ENCODE assay signal across 1 cellular context in the genomic region with DNA sequence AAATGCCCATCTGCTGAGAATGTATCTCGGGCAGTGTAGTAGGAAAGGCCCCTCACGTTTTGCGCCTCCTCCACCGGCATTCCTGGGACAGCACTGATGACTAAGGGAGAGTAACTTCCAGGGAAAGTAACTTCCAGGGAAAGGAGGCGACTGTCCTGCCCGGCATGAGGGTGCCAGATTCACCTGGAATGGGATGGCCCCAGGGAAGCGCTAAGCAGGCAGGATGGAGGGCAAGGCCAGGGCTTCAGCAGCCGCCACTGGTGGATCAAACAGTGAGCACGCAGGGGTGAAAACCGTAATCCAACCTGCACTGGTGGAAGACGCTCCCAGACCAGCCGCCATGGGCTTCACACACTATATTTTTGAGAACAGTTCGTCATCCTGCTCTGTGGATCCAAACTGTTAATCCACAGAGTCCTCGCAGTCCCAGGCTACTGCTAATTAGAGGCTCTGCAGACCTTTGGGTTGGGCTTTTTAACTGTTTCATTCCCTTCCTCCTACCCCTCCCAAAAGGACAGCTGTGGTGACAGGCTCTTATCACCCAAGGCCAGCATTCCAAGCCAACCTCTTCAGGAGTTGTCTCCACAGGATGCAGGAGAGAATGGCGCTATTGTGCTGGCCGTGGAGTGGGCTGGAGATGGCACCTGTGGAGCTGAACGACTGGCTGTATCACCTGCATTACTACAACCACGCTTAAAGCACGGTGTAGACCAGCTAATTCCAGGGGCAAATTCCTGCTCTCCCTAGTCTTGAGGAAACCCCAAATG.
TF ChIP-seq lines count a peak whose summit lies in the region.

No MANE protein-coding gene starts in this region.

TF ChIP-seq in HepG2, 621 proteins besides CTCF, POLR2A, EP300 and RAD21 (continued from another document):
- TF ChIP-seq GMEB1 (CRISPR knock-in tag; IDR thresholded peaks at IDR 0.05; ENCODE audit: borderline replicate concordance) (no peak), ZFP90 (CRISPR knock-in tag; IDR thresholded peaks at IDR 0.05; ENCODE audit: borderline replicate concordance) (no peak), ZNF766 (CRISPR knock-in tag; IDR thresholded peaks at IDR 0.05; ENCODE audit: borderline replicate concordance) (no peak), SP140L (CRISPR knock-in tag; IDR thresholded peaks at IDR 0.05; ENCODE audit: borderline replicate concordance) (no peak), ZNF891 (CRISPR knock-in tag; IDR thresholded peaks at IDR 0.05) (no peak), ZNF773 (CRISPR knock-in tag; IDR thresholded peaks at IDR 0.05; ENCODE audit: borderline replicate concordance) (no peak), ZNF614 (CRISPR knock-in tag; IDR thresholded peaks at IDR 0.05; ENCODE audit: borderline replicate concordance) (no peak), ATF7 (IDR thresholded peaks at IDR 0.05) (no peak), ATF7 (CRISPR knock-in tag; IDR thresholded peaks at IDR 0.05) (no peak), ZNF703 (CRISPR knock-in tag; IDR thresholded peaks at IDR 0.05; ENCODE audit: borderline replicate concordance) (no peak), WIZ (CRISPR knock-in tag; IDR thresholded peaks at IDR 0.05) (no peak), CREB1 (IDR thresholded peaks at IDR 0.05) (no peak), CREB1 (CRISPR knock-in tag; IDR thresholded peaks at IDR 0.05) (no peak), RERE (CRISPR knock-in tag; IDR thresholded peaks at IDR 0.05; ENCODE audit: low read depth) (no peak), ZZZ3 (CRISPR knock-in tag; IDR thresholded peaks at IDR 0.05; ENCODE audit: borderline replicate concordance) (no peak), PAX8 (CRISPR knock-in tag; IDR thresholded peaks at IDR 0.05; ENCODE audit: borderline replicate concordance) (no peak), ZNF713 (CRISPR knock-in tag; IDR thresholded peaks at IDR 0.05) (no peak)
- TF ChIP-seq, protein P1, sequence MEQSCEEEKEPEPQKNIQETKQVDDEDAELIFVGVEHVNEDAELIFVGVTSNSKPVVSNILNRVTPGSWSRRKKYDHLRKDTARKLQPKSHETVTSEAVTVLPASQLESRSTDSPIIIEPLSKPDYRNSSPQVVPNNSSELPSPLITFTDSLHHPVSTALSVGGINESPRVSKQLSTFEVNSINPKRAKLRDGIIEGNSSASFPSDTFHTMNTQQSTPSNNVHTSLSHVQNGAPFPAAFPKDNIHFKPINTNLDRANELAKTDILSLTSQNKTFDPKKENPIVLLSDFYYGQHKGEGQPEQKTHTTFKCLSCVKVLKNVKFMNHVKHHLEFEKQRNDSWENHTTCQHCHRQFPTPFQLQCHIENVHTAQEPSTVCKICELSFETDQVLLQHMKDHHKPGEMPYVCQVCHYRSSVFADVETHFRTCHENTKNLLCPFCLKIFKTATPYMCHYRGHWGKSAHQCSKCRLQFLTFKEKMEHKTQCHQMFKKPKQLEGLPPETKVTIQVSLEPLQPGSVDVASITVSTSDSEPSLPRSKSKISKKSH (CRISPR knock-in tag; IDR thresholded peaks at IDR 0.05; ENCODE audit: borderline replicate concordance) = no peak
- TF ChIP-seq, protein P2, sequence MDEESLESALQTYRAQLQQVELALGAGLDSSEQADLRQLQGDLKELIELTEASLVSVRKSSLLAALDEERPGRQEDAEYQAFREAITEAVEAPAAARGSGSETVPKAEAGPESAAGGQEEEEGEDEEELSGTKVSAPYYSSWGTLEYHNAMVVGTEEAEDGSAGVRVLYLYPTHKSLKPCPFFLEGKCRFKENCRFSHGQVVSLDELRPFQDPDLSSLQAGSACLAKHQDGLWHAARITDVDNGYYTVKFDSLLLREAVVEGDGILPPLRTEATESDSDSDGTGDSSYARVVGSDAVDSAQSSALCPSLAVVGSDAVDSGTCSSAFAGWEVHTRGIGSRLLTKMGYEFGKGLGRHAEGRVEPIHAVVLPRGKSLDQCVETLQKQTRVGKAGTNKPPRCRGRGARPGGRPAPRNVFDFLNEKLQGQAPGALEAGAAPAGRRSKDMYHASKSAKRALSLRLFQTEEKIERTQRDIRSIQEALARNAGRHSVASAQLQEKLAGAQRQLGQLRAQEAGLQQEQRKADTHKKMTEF (CRISPR knock-in tag; IDR thresholded peaks at IDR 0.05) = no peak
- TF ChIP-seq, protein P3, sequence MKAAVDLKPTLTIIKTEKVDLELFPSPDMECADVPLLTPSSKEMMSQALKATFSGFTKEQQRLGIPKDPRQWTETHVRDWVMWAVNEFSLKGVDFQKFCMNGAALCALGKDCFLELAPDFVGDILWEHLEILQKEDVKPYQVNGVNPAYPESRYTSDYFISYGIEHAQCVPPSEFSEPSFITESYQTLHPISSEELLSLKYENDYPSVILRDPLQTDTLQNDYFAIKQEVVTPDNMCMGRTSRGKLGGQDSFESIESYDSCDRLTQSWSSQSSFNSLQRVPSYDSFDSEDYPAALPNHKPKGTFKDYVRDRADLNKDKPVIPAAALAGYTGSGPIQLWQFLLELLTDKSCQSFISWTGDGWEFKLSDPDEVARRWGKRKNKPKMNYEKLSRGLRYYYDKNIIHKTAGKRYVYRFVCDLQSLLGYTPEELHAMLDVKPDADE (CRISPR knock-in tag; IDR thresholded peaks at IDR 0.05) = no peak
